ENCODE assay signal across 21 cellular contexts in genomic region chr16:53905028-53905427, GRCh38.
DNase-seq lines count a peak whose midpoint lies in the region; ATAC-seq, FAIRE-seq and TF ChIP-seq lines count a peak whose summit lies in the region.
"Had no signal": no experiment of that assay in that cellular context is flagged by ENCODE, and none has a peak within 500 bp of the region (broad histone marks: within the 10 kb centered on the region; RNA-seq: fewer than 3 reads in every experiment).

No MANE protein-coding gene starts in this region.

- H3K4me3 ChIP-seq in SK-N-SH (ENCODE audit: low read depth in 2 of 2, low read length in 1 of 2) (no peak overlapping the region), astrocyte (ENCODE audit: insufficient read depth, low read depth, low read length) (no peak overlapping the region)

- no peak for FAIRE-seq in astrocyte (lab: Jason Lieb, UNC)
- FAIRE-seq: GM12891 had no signal

- no peak for DNase-seq in SK-N-SH
- no peak for DNase-seq in stimulated activated naive CD8-positive, alpha-beta T cell treated with anti-CD3 and anti-CD28 coated beads, Interleukin-15, amount 100 ng/mL, for 72 hours
- DNase-seq in stimulated activated naive CD8-positive, alpha-beta T cell treated with anti-CD3 and anti-CD28 coated beads, Interleukin-15, Interleukin-2, amounts not matched to agents 100 U/mL and 50 U/mL, for 24 hours, result no peak
- DNase-seq in astrocyte (ENCODE audit: low read depth), result no peak
- no peak for DNase-seq in effector CD4-positive, alpha-beta T cell
- DNase-seq in NCI-H748 treated with DMSO at 0.1 percent for 48 hours (lab: John Stamatoyannopoulos, UW), result no peak
- DNase-seq: CD4-positive, alpha-beta T cell; DMS153; EL; GOT3; NCI-H1105; NCI-H1694; NCI-H2081 treated with DMSO at 0.1 percent for 48 hours; RPMI8226; SHP77 treated with DMSO at 0.1 percent for 48 hours had no signal

- H3K36me3 ChIP-seq in SK-N-SH (replicated peaks in 1 of 2; ENCODE audit: control insufficient read depth in 1 of 2, insufficient read depth in 2 of 2, low read length in 1 of 2), result peaks cover 0 to 2% of the 10 kb centered on the region in 2 experiments
- no peaks in the 10 kb centered on the region for H3K36me3 ChIP-seq in astrocyte (ENCODE audit: insufficient read depth, low read length)

- no peaks in the 10 kb centered on the region for H3F3A ChIP-seq in SK-N-SH (replicated peaks; ENCODE audit: insufficient read depth)

- H3K4me1 Mint-ChIP-seq in stimulated activated naive CD8-positive, alpha-beta T cell treated with anti-CD3 and anti-CD28 coated beads, Interleukin-15, amount 100 ng/mL, for 72 hours, result peaks cover 22% of the 10 kb centered on the region
- H3K4me1 Mint-ChIP-seq in astrocyte (ENCODE audit: low read depth, unreplicated experiment), result peaks cover 11% of the 10 kb centered on the region
- H3K4me1 Mint-ChIP-seq: B cell had no signal

- peaks cover 7% of the 10 kb centered on the region for H3K36me3 Mint-ChIP-seq in astrocyte (ENCODE audit: low read depth, unreplicated experiment)

- no peak overlapping the region for H3K4me3 Mint-ChIP-seq in stimulated activated naive CD8-positive, alpha-beta T cell treated with anti-CD3 and anti-CD28 coated beads, Interleukin-15, amount 100 ng/mL, for 72 hours
- H3K4me3 Mint-ChIP-seq in astrocyte (ENCODE audit: unreplicated experiment), result no peak overlapping the region
- H3K4me3 Mint-ChIP-seq: B cell; CD4-positive, alpha-beta T cell; IgD-negative memory B cell had no signal

- no peak for TF ChIP-seq EP300 in SK-N-SH (IDR thresholded peaks at IDR 0.05; ENCODE audit: borderline replicate concordance in 1 of 2, low read depth in 1 of 2, low read length in 1 of 2)

- H3K27ac Mint-ChIP-seq in stimulated activated naive CD8-positive, alpha-beta T cell treated with anti-CD3 and anti-CD28 coated beads, Interleukin-15, amount 100 ng/mL, for 72 hours, result peak overlapping the region in 1 of 2 donors; percentile 75
- peak overlapping the region; percentile 3 for H3K27ac Mint-ChIP-seq in astrocyte (ENCODE audit: unreplicated experiment)
- H3K27ac Mint-ChIP-seq: B cell; CD4-positive, alpha-beta T cell; IgD-negative memory B cell had no signal

- H4K20me1 ChIP-seq in SK-N-SH (ENCODE audit: insufficient read depth), result no peaks in the 10 kb centered on the region
- H4K20me1 ChIP-seq in astrocyte (ENCODE audit: insufficient read depth, low read length), result peaks cover 9% of the 10 kb centered on the region

- no peak overlapping the region for H3K27ac ChIP-seq in SK-N-SH (ENCODE audit: low read depth in 2 of 2, low read length in 1 of 2)
- no peak overlapping the region for H3K27ac ChIP-seq in astrocyte (ENCODE audit: low read depth, low read length)

- peak; percentile 21; the same call in 2 of the 3 replicates for ATAC-seq in SK-N-SH treated with all-trans-retinoic acid at 6 μM for 48 hours
- peak; percentile 75 for ATAC-seq in stimulated activated naive CD8-positive, alpha-beta T cell treated with anti-CD3 and anti-CD28 coated beads, Interleukin-15, amount 100 ng/mL, for 72 hours
- no peak for ATAC-seq in stimulated activated naive CD8-positive, alpha-beta T cell treated with anti-CD3 and anti-CD28 coated beads, Interleukin-15, Interleukin-2, amounts not matched to agents 100 U/mL and 50 U/mL, for 24 hours
- ATAC-seq in activated CD4-positive, CD25-positive, alpha-beta regulatory T cell treated with anti-CD3 and anti-CD28 coated beads, Interleukin-2, amount 50 U/mL, for 24 hours, result no peak
- ATAC-seq: HCT116 had no signal

- H3K9me3 Mint-ChIP-seq in stimulated activated naive CD8-positive, alpha-beta T cell treated with anti-CD3 and anti-CD28 coated beads, Interleukin-15, amount 100 ng/mL, for 72 hours, result no peaks in the 10 kb centered on the region
- H3K9me3 Mint-ChIP-seq in astrocyte (ENCODE audit: unreplicated experiment), result no peaks in the 10 kb centered on the region
- H3K9me3 Mint-ChIP-seq: CD4-positive, alpha-beta T cell; IgD-negative memory B cell had no signal

- H3K9ac ChIP-seq in SK-N-SH (no peak overlapping the region), astrocyte (ENCODE audit: low read length) (no peak overlapping the region)

- POLR2A ChIA-PET in SK-N-SH (lab: Yijun Ruan, JAX), result no interaction called here

- peaks cover 0 to 6% of the 10 kb centered on the region in 2 experiments; a peak in 3 of 4 replicates for H3K4me1 ChIP-seq in SK-N-SH (ENCODE audit: control insufficient read depth in 1 of 2, insufficient read depth in 2 of 2, low read depth in 1 of 2, low read length in 1 of 2)
- no peaks in the 10 kb centered on the region for H3K4me1 ChIP-seq in astrocyte (ENCODE audit: insufficient read depth, low read length)

- no peaks in the 10 kb centered on the region for H3K79me2 ChIP-seq in SK-N-SH (ENCODE audit: insufficient read depth)
- peaks cover 4% of the 10 kb centered on the region for H3K79me2 ChIP-seq in astrocyte (ENCODE audit: insufficient read depth, low read length)

- H3K27me3 Mint-ChIP-seq in stimulated activated naive CD8-positive, alpha-beta T cell treated with anti-CD3 and anti-CD28 coated beads, Interleukin-15, amount 100 ng/mL, for 72 hours, result no peaks in the 10 kb centered on the region
- no peaks in the 10 kb centered on the region for H3K27me3 Mint-ChIP-seq in astrocyte (ENCODE audit: low read depth, unreplicated experiment)
- H3K27me3 Mint-ChIP-seq: B cell; CD4-positive, alpha-beta T cell; IgD-negative memory B cell had no signal

- H3K4me2 ChIP-seq in SK-N-SH (no peak overlapping the region), astrocyte (ENCODE audit: low read length) (no peak overlapping the region)

- H3K9me2 ChIP-seq in SK-N-SH, result no peaks in the 10 kb centered on the region

- TF ChIP-seq CTCF in SK-N-SH (IDR thresholded peaks at IDR 0.05), result no peak
- TF ChIP-seq CTCF in astrocyte (IDR thresholded peaks at IDR 0.05; ENCODE audit: insufficient read depth, low read depth, low read length), result no peak

- H3K27me3 ChIP-seq in SK-N-SH (ENCODE audit: insufficient read depth), result no peaks in the 10 kb centered on the region
- H3K27me3 ChIP-seq in astrocyte (ENCODE audit: insufficient read depth, low read length), result no peaks in the 10 kb centered on the region

- no peaks in the 10 kb centered on the region for H3K9me3 ChIP-seq in SK-N-SH
- H3K9me3 ChIP-seq in astrocyte (ENCODE audit: insufficient read depth, low read depth, low read length), result no peaks in the 10 kb centered on the region

- CTCF ChIA-PET in SK-N-SH (lab: Yijun Ruan, JAX), result no interaction called here

- H2AFZ ChIP-seq in SK-N-SH (ENCODE audit: low read depth) (no peak overlapping the region), astrocyte (ENCODE audit: low read depth, low read length) (no peak overlapping the region)

- TF ChIP-seq RAD21 in SK-N-SH (IDR thresholded peaks at IDR 0.05; ENCODE audit: low read length), result no peak

TF ChIP-seq in SK-N-SH treated with all-trans-retinoic acid at 6 μM for 48 hours, 23 proteins besides CTCF, POLR2A, EP300 and RAD21 (continues in another document):
- TF ChIP-seq SNAI2 (CRISPR knock-in tag; IDR thresholded peaks at IDR 0.05), result no peak
- no peak for TF ChIP-seq ARNTL (CRISPR knock-in tag; IDR thresholded peaks at IDR 0.05; ENCODE audit: borderline replicate concordance, low read depth)
- no peak for TF ChIP-seq RARB (CRISPR knock-in tag; IDR thresholded peaks at IDR 0.05)
- TF ChIP-seq GLIS3 (CRISPR knock-in tag; IDR thresholded peaks at IDR 0.05), result no peak
- TF ChIP-seq ZFP30 (CRISPR knock-in tag; IDR thresholded peaks at IDR 0.05), result no peak
- no peak for TF ChIP-seq CSDC2 (CRISPR knock-in tag; IDR thresholded peaks at IDR 0.05)
- TF ChIP-seq BACH2 (CRISPR knock-in tag; IDR thresholded peaks at IDR 0.05; ENCODE audit: borderline replicate concordance), result no peak
- no peak for TF ChIP-seq PPARA (CRISPR knock-in tag; IDR thresholded peaks at IDR 0.05; ENCODE audit: borderline replicate concordance)
- TF ChIP-seq ISL1 (CRISPR knock-in tag; IDR thresholded peaks at IDR 0.05), result no peak
- no peak for TF ChIP-seq TCF4 (CRISPR knock-in tag; IDR thresholded peaks at IDR 0.05; ENCODE audit: borderline replicate concordance)
- no peak for TF ChIP-seq OSR1 (CRISPR knock-in tag; IDR thresholded peaks at IDR 0.05)

TF ChIP-seq in SK-N-SH, 30 proteins besides CTCF, POLR2A, EP300 and RAD21 (continues in another document):
- no peak for TF ChIP-seq SIN3A (IDR thresholded peaks at IDR 0.05; ENCODE audit: borderline replicate concordance, low read depth, low read length)
- TF ChIP-seq FOXJ3 (CRISPR knock-in tag; IDR thresholded peaks at IDR 0.05), result no peak
- no peak for TF ChIP-seq GATA2 (CRISPR knock-in tag; IDR thresholded peaks at IDR 0.05)
- no peak for TF ChIP-seq FOSL2 (IDR thresholded peaks at IDR 0.05; ENCODE audit: borderline replicate concordance, low read depth)
- no peak for TF ChIP-seq MAX (IDR thresholded peaks at IDR 0.05; ENCODE audit: low read depth)
- TF ChIP-seq EZH2phosphoT487 (IDR thresholded peaks at IDR 0.05; ENCODE audit: borderline replicate concordance, low read depth), result no peak
- no peak for TF ChIP-seq USF1 (IDR thresholded peaks at IDR 0.05; ENCODE audit: borderline replicate concordance, low read depth)
- no peak for TF ChIP-seq CHD2 (IDR thresholded peaks at IDR 0.05; ENCODE audit: low read length, partially characterized antibody)
- no peak for TF ChIP-seq SMC3 (IDR thresholded peaks at IDR 0.05; ENCODE audit: low read depth, low read length)
- no peak for TF ChIP-seq ZBTB33 (IDR thresholded peaks at IDR 0.05; ENCODE audit: borderline replicate concordance, low read depth)

Comparison
In these comparisons a context has a peak if more than half of its experiments do, and no peak if none do; other contexts are left out.
1. ATAC-seq: peak in SK-N-SH treated with all-trans-retinoic acid at 6 μM for 48 hours (single experiment) and stimulated activated naive CD8-positive, alpha-beta T cell treated with anti-CD3 and anti-CD28 coated beads, Interleukin-15, amount 100 ng/mL, for 72 hours (single experiment); none in stimulated activated naive CD8-positive, alpha-beta T cell treated with anti-CD3 and anti-CD28 coated beads, Interleukin-15, Interleukin-2, amounts not matched to agents 100 U/mL and 50 U/mL, for 24 hours (single experiment) and activated CD4-positive, CD25-positive, alpha-beta regulatory T cell treated with anti-CD3 and anti-CD28 coated beads, Interleukin-2, amount 50 U/mL, for 24 hours (0 of 2).